ENCODE assay signal across 19 cellular contexts in the genomic region with DNA sequence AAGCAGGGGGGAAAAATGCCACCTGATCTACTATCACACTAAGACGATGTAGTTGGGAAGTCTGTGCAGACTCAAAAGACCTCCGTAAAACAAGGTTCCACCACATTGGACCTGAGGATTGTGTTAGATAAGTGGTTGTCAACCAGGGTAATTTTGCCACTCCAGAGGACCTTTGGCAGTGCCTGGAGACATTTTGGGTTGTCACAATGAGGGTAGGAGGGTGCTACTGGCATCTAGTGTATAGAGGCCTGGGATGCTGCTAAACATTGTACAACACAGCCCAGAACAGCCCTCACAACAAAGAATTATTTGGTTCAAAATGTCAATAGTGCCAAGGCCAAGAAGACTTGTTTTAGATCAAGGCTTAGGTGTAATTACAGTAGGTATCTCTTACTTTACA. TPM values are rescaled to one million over a fixed set of nuclear protein-coding genes. Genes with fewer than 3 reads are reported as not detected.
DNase-seq lines count a peak whose midpoint lies in the region; ATAC-seq and TF ChIP-seq lines count a peak whose summit lies in the region.
"Had no signal": no experiment of that assay in that cellular context is flagged by ENCODE, and none has a peak within 500 bp of the region (broad histone marks: within the 10 kb centered on the region; RNA-seq: fewer than 3 reads in every experiment).

No MANE protein-coding gene starts in this region.

- H3K79me2 ChIP-seq in smooth muscle cell (ENCODE audit: low read depth) = no peaks in the 10 kb centered on the region

- no peaks in the 10 kb centered on the region for H4K20me1 ChIP-seq in smooth muscle cell (ENCODE audit: low read depth)

- H3K4me1 ChIP-seq in smooth muscle cell (ENCODE audit: low read depth) = no peaks in the 10 kb centered on the region
- H3K4me1 ChIP-seq: right lobe of liver had no signal

- H3F3A ChIP-seq in smooth muscle cell (ENCODE audit: low read depth) = no peaks in the 10 kb centered on the region

- no peak for TF ChIP-seq CTCF in smooth muscle cell (IDR thresholded peaks at IDR 0.05; ENCODE audit: borderline replicate concordance, insufficient read depth, poor library complexity, severe bottlenecking)

- no peaks in the 10 kb centered on the region for H3K27me3 ChIP-seq in smooth muscle cell (ENCODE audit: low read depth)
- H3K27me3 ChIP-seq: right lobe of liver had no signal

- no peaks in the 10 kb centered on the region for H3K27me3 Mint-ChIP-seq in activated CD8-positive, alpha-beta memory T cell treated with anti-CD3 and anti-CD28 coated beads, Interleukin-2, amount 10 ng/mL, durations not matched to agents 7 days and 5 days
- no peaks in the 10 kb centered on the region for H3K27me3 Mint-ChIP-seq in IgD-negative memory B cell
- no peaks in the 10 kb centered on the region for H3K27me3 Mint-ChIP-seq in activated naive CD8-positive, alpha-beta T cell treated with anti-CD3 and anti-CD28 coated beads for 36 hours

- no peak overlapping the region for H2AFZ ChIP-seq in smooth muscle cell (ENCODE audit: low read depth)

- H3K36me3 Mint-ChIP-seq in activated CD8-positive, alpha-beta memory T cell treated with anti-CD3 and anti-CD28 coated beads, Interleukin-2, amount 10 ng/mL, durations not matched to agents 7 days and 5 days = peaks cover 84% of the 10 kb centered on the region
- peaks cover 2% of the 10 kb centered on the region for H3K36me3 Mint-ChIP-seq in IgD-negative memory B cell
- peaks cover 87% of the 10 kb centered on the region for H3K36me3 Mint-ChIP-seq in activated naive CD8-positive, alpha-beta T cell treated with anti-CD3 and anti-CD28 coated beads for 36 hours

- no peaks in the 10 kb centered on the region for H3K9me3 ChIP-seq in smooth muscle cell (replicated peaks; ENCODE audit: low read depth)
- H3K9me3 ChIP-seq: right lobe of liver had no signal

- H3K4me3 ChIP-seq in smooth muscle cell = no peak overlapping the region
- H3K4me3 ChIP-seq: right lobe of liver, SK-N-MC had no signal

- peak overlapping the region; percentile 18 for H3K27ac ChIP-seq in smooth muscle cell (ENCODE audit: low read depth)
- H3K27ac ChIP-seq: right lobe of liver, SK-N-MC had no signal

- WGBS in smooth muscle cell (ENCODE audit: low lambda C conversion rate) = 91% methylated on average over 2 of the region's 2 CpGs

- CTCF ChIA-PET in activated CD8-positive, alpha-beta memory T cell treated with anti-CD3 and anti-CD28 coated beads, Interleukin-2, amount 10 ng/mL, durations not matched to agents 7 days and 5 days (lab: Charles Lee) = interaction anchor here (0.8 to 4.0 kb wide), 6 partner anchors 9 to 66 kb away, joined by 3 to 13 read pairs (median 4); no protein-coding TSS in a partner anchor

- H3K9me3 Mint-ChIP-seq in activated CD8-positive, alpha-beta memory T cell treated with anti-CD3 and anti-CD28 coated beads, Interleukin-2, amount 10 ng/mL, durations not matched to agents 7 days and 5 days (ENCODE audit: low read depth) = no peaks in the 10 kb centered on the region
- no peaks in the 10 kb centered on the region for H3K9me3 Mint-ChIP-seq in IgD-negative memory B cell
- H3K9me3 Mint-ChIP-seq in activated naive CD8-positive, alpha-beta T cell treated with anti-CD3 and anti-CD28 coated beads for 36 hours = peaks cover 5% of the 10 kb centered on the region

- H3K36me3 ChIP-seq in smooth muscle cell (ENCODE audit: low read depth) = no peaks in the 10 kb centered on the region
- H3K36me3 ChIP-seq: right lobe of liver had no signal

- no peak overlapping the region for H3K4me3 Mint-ChIP-seq in activated CD8-positive, alpha-beta memory T cell treated with anti-CD3 and anti-CD28 coated beads, Interleukin-2, amount 10 ng/mL, durations not matched to agents 7 days and 5 days
- peak overlapping the region in 1 of 4 donors; percentile 73 for H3K4me3 Mint-ChIP-seq in IgD-negative memory B cell
- peak overlapping the region; percentile 67 for H3K4me3 Mint-ChIP-seq in activated naive CD8-positive, alpha-beta T cell treated with anti-CD3 and anti-CD28 coated beads for 36 hours

- peak overlapping the region; percentile 9 for H3K4me2 ChIP-seq in smooth muscle cell

- no peak for DNase-seq in activated CD8-positive, alpha-beta memory T cell treated with anti-CD3 and anti-CD28 coated beads, Interleukin-2, amount 10 ng/mL, durations not matched to agents 7 days and 5 days
- DNase-seq in activated CD8-positive, alpha-beta memory T cell treated with anti-CD3 and anti-CD28 coated beads, Interleukin-2, amount 50 U/mL, for 48 hours = no peak
- DNase-seq in activated naive CD8-positive, alpha-beta T cell treated with anti-CD3 and anti-CD28 coated beads for 36 hours = no peak
- no peak for DNase-seq in smooth muscle cell (lab: John Stamatoyannopoulos, UW; ENCODE audit: unreplicated experiment)
- DNase-seq in NK-92 treated with Interleukin-12 subunit alpha and Interleukin-12 subunit beta, amount 100 ng/mL, for 24 hours (lab: John Stamatoyannopoulos, UW) = no peak
- no peak for DNase-seq in DMS153 treated with DMSO at 0.1 percent for 48 hours (lab: John Stamatoyannopoulos, UW; ENCODE audit: unreplicated experiment)
- DNase-seq in anterior cingulate cortex (lab: John Stamatoyannopoulos, UW) = no peak
- DNase-seq: aorta; GDM1; NCI-H187 treated with DMSO at 0.1 percent for 48 hours; NCI-H510A; nucleus accumbens; PC-3; right lobe of liver; stimulated activated CD4-positive, alpha-beta T cell treated with anti-CD3 and anti-CD28 coated beads, Interleukin-2, amount 100 ng/mL, for 48 hours; stimulated activated CD8-positive, alpha-beta memory T cell treated with anti-CD3 and anti-CD28 coated beads, Interleukin-4, amount 100 ng/mL, for 48 hours had no signal

- H3K9ac ChIP-seq in smooth muscle cell (ENCODE audit: low read depth) = no peak overlapping the region

- peak; percentile 34 for ATAC-seq in activated CD8-positive, alpha-beta memory T cell treated with anti-CD3 and anti-CD28 coated beads, Interleukin-2, amount 10 ng/mL, durations not matched to agents 7 days and 5 days
- ATAC-seq: PC-3, right lobe of liver had no signal

- peak overlapping the region; percentile 98 for H3K27ac Mint-ChIP-seq in activated CD8-positive, alpha-beta memory T cell treated with anti-CD3 and anti-CD28 coated beads, Interleukin-2, amount 10 ng/mL, durations not matched to agents 7 days and 5 days
- peak overlapping the region in 2 of 3 donors; percentile 32 to 33 for H3K27ac Mint-ChIP-seq in IgD-negative memory B cell
- peak overlapping the region; percentile 98 for H3K27ac Mint-ChIP-seq in activated naive CD8-positive, alpha-beta T cell treated with anti-CD3 and anti-CD28 coated beads for 36 hours

- H3K4me1 Mint-ChIP-seq in activated CD8-positive, alpha-beta memory T cell treated with anti-CD3 and anti-CD28 coated beads, Interleukin-2, amount 10 ng/mL, durations not matched to agents 7 days and 5 days = peaks cover 94% of the 10 kb centered on the region
- peaks cover 20 to 29% (median 26%) of the 10 kb centered on the region in 3 donors for H3K4me1 Mint-ChIP-seq in IgD-negative memory B cell
- peaks cover 94% of the 10 kb centered on the region for H3K4me1 Mint-ChIP-seq in activated naive CD8-positive, alpha-beta T cell treated with anti-CD3 and anti-CD28 coated beads for 36 hours

RNA-seq across cellular contexts. Expression of gene ZBED2, which starts 14.6 kb away (rescaled TPM):
- 10 to 100 TPM; 27.2 to 90.6 TPM for total RNA-seq in activated CD8-positive, alpha-beta memory T cell treated with anti-CD3 and anti-CD28 coated beads, Interleukin-2, amount 10 ng/mL, durations not matched to agents 7 days and 5 days
- 6.7 TPM for polyA plus RNA-seq in IgD-negative memory B cell
- 100 to 1,000 TPM; 122 to 123 TPM for total RNA-seq in activated naive CD8-positive, alpha-beta T cell treated with anti-CD3 and anti-CD28 coated beads for 36 hours
- total RNA-seq in smooth muscle cell = 9.2 and 11.9 TPM in 2 replicates
- polyA plus RNA-seq in smooth muscle cell = 2.4 and 17.0 TPM in 2 replicates
- total RNA-seq: aorta, right lobe of liver, ureter had no signal
- polyA plus RNA-seq: aorta had no signal

Comparison
In these comparisons a context has a peak if more than half of its experiments do, and no peak if none do; other contexts are left out.
1. H3K27ac Mint-ChIP-seq: peak in every context shown above with its lines; median percentile 98 in activated CD8-positive, alpha-beta memory T cell treated with anti-CD3 and anti-CD28 coated beads, Interleukin-2, amount 10 ng/mL, durations not matched to agents 7 days and 5 days; 98 in activated naive CD8-positive, alpha-beta T cell treated with anti-CD3 and anti-CD28 coated beads for 36 hours; 32 in IgD-negative memory B cell.